In the genomic region with DNA sequence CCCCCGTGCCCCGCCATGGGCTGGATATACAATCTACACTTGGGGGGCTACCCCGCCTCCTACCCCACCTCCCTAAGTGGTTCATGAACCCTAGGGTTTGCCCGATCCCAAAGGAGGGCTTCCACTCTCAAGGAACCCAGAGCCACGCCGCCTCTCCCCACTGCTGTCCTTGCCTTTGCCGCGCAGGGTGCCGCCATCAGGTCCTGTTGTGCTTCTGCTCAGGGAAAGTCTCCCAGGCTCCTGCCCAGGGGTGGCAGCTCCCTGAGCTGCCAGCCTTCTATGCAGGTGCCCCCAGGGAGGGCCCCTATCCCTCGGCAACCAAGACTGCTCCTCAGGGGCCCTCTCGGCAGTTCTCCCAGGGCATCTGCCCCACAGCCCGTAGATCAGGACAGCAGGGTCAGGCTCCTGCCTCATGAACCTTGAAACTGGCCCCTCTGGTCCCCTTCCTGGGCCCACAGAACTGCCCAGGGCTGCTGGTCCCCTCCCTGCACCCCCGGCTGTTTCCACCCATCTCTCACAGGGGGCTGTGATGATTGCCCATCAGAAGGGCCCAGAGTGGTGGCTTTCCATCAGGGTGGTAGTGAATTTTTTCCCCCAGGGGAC, we compare ENCODE assay signal across 21 cellular contexts.
"Had no signal": no experiment of that assay in that cellular context is flagged by ENCODE, and none has a peak within 500 bp of the region (broad histone marks: within the 10 kb centered on the region; RNA-seq: fewer than 3 reads in every experiment).

No MANE protein-coding gene starts in this region.

- H3K36me3 Mint-ChIP-seq: immature natural killer cell; natural killer cell treated with Interleukin-12 subunit alpha and Interleukin-12 subunit beta and Interleukin-15 and Interleukin-18, amount 100 ng/mL, for 72 hours; stimulated activated memory B cell treated with anti-CD40 and anti-IgM and Interleukin-4, amounts not matched to agents 10 μg/mL and 1 μg/mL and 100 μg/mL, for 72 hours had no signal

- H3K27ac Mint-ChIP-seq: immature natural killer cell; natural killer cell treated with Interleukin-12 subunit alpha and Interleukin-12 subunit beta and Interleukin-15 and Interleukin-18, amount 100 ng/mL, for 72 hours; stimulated activated memory B cell treated with anti-CD40 and anti-IgM and Interleukin-4, amounts not matched to agents 10 μg/mL and 1 μg/mL and 100 μg/mL, for 72 hours; stimulated activated naive CD8-positive, alpha-beta T cell treated with anti-CD3 and anti-CD28 coated beads, Interleukin-15, Interleukin-2, amounts not matched to agents 100 ng/mL and 50 ng/mL, for 24 hours had no signal

- H3K9me3 ChIP-seq: neutrophil, prostate gland, right atrium auricular region, spleen, thoracic aorta, tibial nerve, upper lobe of right lung, uterus had no signal

- H3K27me3 ChIP-seq: dorsolateral prefrontal cortex, neutrophil, right atrium auricular region, tibial nerve, upper lobe of right lung, uterus had no signal

- H3K4me3 ChIP-seq: dorsolateral prefrontal cortex, prostate gland, right atrium auricular region, skin epidermis, spleen, thoracic aorta, tibial nerve, upper lobe of right lung, uterus had no signal

- H3K27me3 Mint-ChIP-seq: natural killer cell treated with Interleukin-12 subunit alpha and Interleukin-12 subunit beta and Interleukin-15 and Interleukin-18, amount 100 ng/mL, for 72 hours had no signal

- H3K4me1 Mint-ChIP-seq: immature natural killer cell; neural crest cell; stimulated activated memory B cell treated with anti-CD40 and anti-IgM and Interleukin-4, amounts not matched to agents 10 μg/mL and 1 μg/mL and 100 μg/mL, for 72 hours had no signal

- H3K27ac ChIP-seq: dorsolateral prefrontal cortex, neutrophil, parathyroid adenoma, prostate gland, right atrium auricular region, skin epidermis, spleen, thoracic aorta, tibial nerve, upper lobe of right lung, uterus had no signal

- H3K4me1 ChIP-seq: parathyroid adenoma, prostate gland, uterus had no signal

- ATAC-seq: stimulated activated memory B cell treated with anti-CD40 and anti-IgM and Interleukin-4, amounts not matched to agents 10 μg/mL and 1 μg/mL and 100 μg/mL, for 72 hours; upper lobe of right lung had no signal

- H3K36me3 ChIP-seq: neutrophil, prostate gland, right atrium auricular region, spleen, thoracic aorta, tibial nerve, upper lobe of right lung, uterus had no signal

- H3K4me3 Mint-ChIP-seq: immature natural killer cell; natural killer cell treated with Interleukin-12 subunit alpha and Interleukin-12 subunit beta and Interleukin-15 and Interleukin-18, amount 100 ng/mL, for 72 hours; neural crest cell; stimulated activated memory B cell treated with anti-CD40 and anti-IgM and Interleukin-4, amounts not matched to agents 10 μg/mL and 1 μg/mL and 100 μg/mL, for 72 hours; stimulated activated naive CD8-positive, alpha-beta T cell treated with anti-CD3 and anti-CD28 coated beads, Interleukin-15, Interleukin-2, amounts not matched to agents 100 ng/mL and 50 ng/mL, for 24 hours had no signal

- DNase-seq: effector CD4-positive, alpha-beta T cell; hypothalamus; immature natural killer cell; islet precursor cell; kidney glomerular epithelial cell; spleen; stimulated activated CD4-positive, alpha-beta T cell treated with anti-CD3 and anti-CD28 coated beads, Interleukin-4, amount 100 ng/mL, for 4 hours; upper lobe of right lung; uterus had no signal

- H3K9me3 Mint-ChIP-seq: natural killer cell treated with Interleukin-12 subunit alpha and Interleukin-12 subunit beta and Interleukin-15 and Interleukin-18, amount 100 ng/mL, for 72 hours; neural crest cell; stimulated activated memory B cell treated with anti-CD40 and anti-IgM and Interleukin-4, amounts not matched to agents 10 μg/mL and 1 μg/mL and 100 μg/mL, for 72 hours; stimulated activated naive CD8-positive, alpha-beta T cell treated with anti-CD3 and anti-CD28 coated beads, Interleukin-15, Interleukin-2, amounts not matched to agents 100 ng/mL and 50 ng/mL, for 24 hours had no signal
